9 cellular contexts compared by ENCODE assay signal in genomic region chr11:108647701-108648527, GRCh38. TPM values are rescaled to one million over a fixed set of nuclear protein-coding genes. Genes with fewer than 3 reads are reported as not detected.
DNase-seq lines count a peak whose midpoint lies in the region; ATAC-seq and TF ChIP-seq lines count a peak whose summit lies in the region.
"Had no signal": no experiment of that assay in that cellular context is flagged by ENCODE, and none has a peak within 500 bp of the region (broad histone marks: within the 10 kb centered on the region; RNA-seq: fewer than 3 reads in every experiment).

No MANE protein-coding gene starts in this region.

- no peaks in the 10 kb centered on the region for H3K9me3 ChIP-seq in thoracic aorta

- no peaks in the 10 kb centered on the region for H3K36me3 Mint-ChIP-seq in activated T-helper 2 cell treated with anti-CD3 and anti-CD28 coated beads, Interferon-gamma antibody, Interleukin-2, Interleukin-4, amounts not matched to agents 10 μg/mL and 5 μg/mL and 100 μg/mL, durations not matched to agents 14 hours and 24 hours and 36 hours (ENCODE audit: low read depth)
- H3K36me3 Mint-ChIP-seq: activated naive CD8-positive, alpha-beta T cell had no signal

- no peaks in the 10 kb centered on the region for H3K4me1 Mint-ChIP-seq in activated T-helper 2 cell treated with anti-CD3 and anti-CD28 coated beads, Interferon-gamma antibody, Interleukin-2, Interleukin-4, amounts not matched to agents 10 μg/mL and 5 μg/mL and 100 μg/mL, durations not matched to agents 14 hours and 24 hours and 36 hours (ENCODE audit: low read depth)

- ATAC-seq in GM21526 (IDR thresholded peaks at IDR 0.05; ENCODE audit: low FRiP score, unreplicated experiment) (peak; percentile 84), foreskin keratinocyte (peak; percentile 97), thoracic aorta (ENCODE audit: insufficient number of reproducible peaks, low FRiP score, low read depth) (peak; percentile 72)

- H2AFZ ChIP-seq in KMS-11 (ENCODE audit: low read depth) = no peak overlapping the region

- H3K79me2 ChIP-seq in KMS-11 (ENCODE audit: insufficient read depth, low read depth) = no peaks in the 10 kb centered on the region

- H3K36me3 ChIP-seq in KMS-11 (ENCODE audit: insufficient read depth) (no peaks in the 10 kb centered on the region), thoracic aorta (no peaks in the 10 kb centered on the region)

- H3K27me3 ChIP-seq in KMS-11 (ENCODE audit: insufficient read depth, low read depth) (no peaks in the 10 kb centered on the region), foreskin keratinocyte (no peaks in the 10 kb centered on the region), thoracic aorta (replicated peaks; ENCODE audit: insufficient read depth) (no peaks in the 10 kb centered on the region)

- TF ChIP-seq CTCF in KMS-11 (conservative IDR thresholded peaks at IDR 0.05; ENCODE audit: low read depth, low read length) (peak; percentile 77), foreskin keratinocyte (conservative IDR thresholded peaks at IDR 0.05) (peak; percentile 99), thoracic aorta (IDR thresholded peaks at IDR 0.05) (peak; percentile 67)

- H3K4me2 ChIP-seq in KMS-11 = no peak overlapping the region

- H3K4me3 ChIP-seq in KMS-11 (IDR thresholded peaks at IDR 0.05; ENCODE audit: insufficient read depth, low read depth, low read length) (no peak overlapping the region), thoracic aorta (no peak overlapping the region)

- peaks cover 7% of the 10 kb centered on the region for H3K27me3 Mint-ChIP-seq in activated T-helper 2 cell treated with anti-CD3 and anti-CD28 coated beads, Interferon-gamma antibody, Interleukin-2, Interleukin-4, amounts not matched to agents 10 μg/mL and 5 μg/mL and 100 μg/mL, durations not matched to agents 14 hours and 24 hours and 36 hours (ENCODE audit: low read depth)
- H3K27me3 Mint-ChIP-seq: activated naive CD8-positive, alpha-beta T cell had no signal

- intact Hi-C loops in activated T-helper 2 cell treated with anti-CD3 and anti-CD28 coated beads, Interferon-gamma antibody, Interleukin-2, Interleukin-4, amounts not matched to agents 10 μg/mL and 5 μg/mL and 100 μg/mL, durations not matched to agents 14 hours and 24 hours and 36 hours (cut with micrococcal nuclease) = loop anchor here (1.0 to 2.0 kb wide), 3 partner anchors 231 to 531 kb away; no protein-coding TSS in a partner anchor

- H3K4me1 ChIP-seq in KMS-11 (ENCODE audit: low read depth, poor library complexity, severe bottlenecking) (no peaks in the 10 kb centered on the region), foreskin keratinocyte (peaks cover 12% of the 10 kb centered on the region), thoracic aorta (ENCODE audit: control insufficient read depth in 1 of 2, low read depth in 2 of 2) (peaks cover 7 to 15% of the 10 kb centered on the region in 2 donors)

- H3K9ac ChIP-seq in KMS-11 = no peak overlapping the region

- H3K27ac ChIP-seq in KMS-11 = no peak overlapping the region
- no peak overlapping the region for H3K27ac ChIP-seq in foreskin keratinocyte
- H3K27ac ChIP-seq in thoracic aorta = peak overlapping the region; percentile 1 to 36

- H4K20me1 ChIP-seq in KMS-11 (ENCODE audit: insufficient read depth) = no peaks in the 10 kb centered on the region

- peak; percentile 3 for DNase-seq in DMS 273 treated with DMSO at 0.1 percent for 48 hours (lab: John Stamatoyannopoulos, UW)
- DNase-seq in RKO (ENCODE audit: low spot score) = peak; percentile 78
- DNase-seq in activated T-helper 2 cell treated with anti-CD3 and anti-CD28 coated beads, Interferon-gamma antibody, Interleukin-2, Interleukin-4, amounts not matched to agents 10 μg/mL and 5 μg/mL and 100 μg/mL, durations not matched to agents 14 hours and 24 hours and 36 hours (ENCODE audit: low spot score) = peak; percentile 39
- DNase-seq in foreskin keratinocyte = peak; percentile 76 to 91
- peak; percentile 18 for DNase-seq in occipital lobe (lab: John Stamatoyannopoulos, UW)
- DNase-seq in thoracic aorta (ENCODE audit: low spot score) = no peak

- H3K27ac Mint-ChIP-seq in activated T-helper 2 cell treated with anti-CD3 and anti-CD28 coated beads, Interferon-gamma antibody, Interleukin-2, Interleukin-4, amounts not matched to agents 10 μg/mL and 5 μg/mL and 100 μg/mL, durations not matched to agents 14 hours and 24 hours and 36 hours = no peak overlapping the region
- H3K27ac Mint-ChIP-seq: activated naive CD8-positive, alpha-beta T cell had no signal

- no peaks in the 10 kb centered on the region for H3K9me3 Mint-ChIP-seq in activated T-helper 2 cell treated with anti-CD3 and anti-CD28 coated beads, Interferon-gamma antibody, Interleukin-2, Interleukin-4, amounts not matched to agents 10 μg/mL and 5 μg/mL and 100 μg/mL, durations not matched to agents 14 hours and 24 hours and 36 hours

- H3K4me3 Mint-ChIP-seq in activated T-helper 2 cell treated with anti-CD3 and anti-CD28 coated beads, Interferon-gamma antibody, Interleukin-2, Interleukin-4, amounts not matched to agents 10 μg/mL and 5 μg/mL and 100 μg/mL, durations not matched to agents 14 hours and 24 hours and 36 hours (ENCODE audit: low read depth) = no peak overlapping the region
- H3K4me3 Mint-ChIP-seq: activated naive CD8-positive, alpha-beta T cell had no signal

RNA-seq across cellular contexts. Expression of gene DDX10, which starts 17.0 kb away (rescaled TPM):
- total RNA-seq in activated T-helper 2 cell treated with anti-CD3 and anti-CD28 coated beads, Interferon-gamma antibody, Interleukin-2, Interleukin-4, amounts not matched to agents 10 μg/mL and 5 μg/mL and 100 μg/mL, durations not matched to agents 14 hours and 24 hours and 36 hours = 57.8 TPM in 2 replicates
- total RNA-seq in foreskin keratinocyte (28.6 and 31.0 TPM in 2 replicates), occipital lobe (33.4 TPM), thoracic aorta (10 to 100 TPM in 1 of 2 donors, 1 to 10 TPM in 1; 8.0 to 28.2 TPM)
- 27.4 and 31.9 TPM in 2 replicates for polyA plus RNA-seq in foreskin keratinocyte

RNA-seq across cellular contexts. Expression of gene EXPH5, which starts 54.3 kb away (rescaled TPM):
- 1.2 and 1.8 TPM in 2 replicates for total RNA-seq in activated T-helper 2 cell treated with anti-CD3 and anti-CD28 coated beads, Interferon-gamma antibody, Interleukin-2, Interleukin-4, amounts not matched to agents 10 μg/mL and 5 μg/mL and 100 μg/mL, durations not matched to agents 14 hours and 24 hours and 36 hours
- total RNA-seq in foreskin keratinocyte (13.2 and 15.0 TPM in 2 replicates), occipital lobe (3.1 TPM), thoracic aorta (1 to 10 TPM; 1.9 to 3.2 TPM)
- polyA plus RNA-seq in foreskin keratinocyte = 1.1 and 1.5 TPM in 2 replicates

Comparison
In these comparisons a context has a peak if more than half of its experiments do, and no peak if none do; other contexts are left out.
1. H3K27ac ChIP-seq: peak in thoracic aorta (2 of 2); none in KMS-11 (single experiment) and foreskin keratinocyte (single experiment).
2. Peak in every context shown above with its lines, with median percentiles within 50 percentile points of each other: ATAC-seq and CTCF ChIP-seq.